7 cellular contexts compared by ENCODE assay signal in genomic region chr10:79202188-79203013, GRCh38.
DNase-seq lines count a peak whose midpoint lies in the region; ATAC-seq and TF ChIP-seq lines count a peak whose summit lies in the region.

No MANE protein-coding gene starts in this region.

- H3K4me3 Mint-ChIP-seq in activated CD8-positive, alpha-beta T cell treated with anti-CD3 and anti-CD28 coated beads, Interleukin-2, amount 10 ng/mL, durations not matched to agents 7 days and 5 days = no peak overlapping the region

- H4K20me1 ChIP-seq in MM.1S (ENCODE audit: insufficient read depth, low read length) = no peaks in the 10 kb centered on the region

- no peaks in the 10 kb centered on the region for H3F3A ChIP-seq in MM.1S (ENCODE audit: insufficient read depth, low read length)

- 49 to 74% (median 61%) methylated on average over 7 to 9 of the region's 9 CpGs for WGBS in heart left ventricle, 4 donors

- no peaks in the 10 kb centered on the region for H3K79me2 ChIP-seq in MM.1S (ENCODE audit: low read length)

- H3K27me3 ChIP-seq in MM.1S (replicated peaks; ENCODE audit: insufficient read depth, low read length) = no peaks in the 10 kb centered on the region
- H3K27me3 ChIP-seq in heart left ventricle = no peaks in the 10 kb centered on the region

- H3K9me2 ChIP-seq in MM.1S (replicated peaks; ENCODE audit: insufficient read depth, low read length) = no peaks in the 10 kb centered on the region

- POLR2A ChIA-PET in activated CD8-positive, alpha-beta T cell treated with anti-CD3 and anti-CD28 coated beads, Interleukin-2, amount 10 ng/mL, durations not matched to agents 7 days and 5 days (lab: Charles Lee) = no interaction called here

- H3K36me3 ChIP-seq in MM.1S (replicated peaks; ENCODE audit: insufficient read depth, low read length) = no peaks in the 10 kb centered on the region
- peaks cover 0 to 67% (median 56%) of the 10 kb centered on the region in 9 donors for H3K36me3 ChIP-seq in heart left ventricle

- H3K4me1 ChIP-seq in MM.1S (ENCODE audit: low read length) (no peaks in the 10 kb centered on the region), heart left ventricle (peaks cover 0 to 38% (median 11%) of the 10 kb centered on the region in 12 donors)

- DNase-seq in MM.1S (peak; percentile 15), heart left ventricle (peak in 3 of 5 donors; percentile 56 to 68 (median 63)), midbrain (lab: John Stamatoyannopoulos, UW) (no peak)
- DNase-seq in activated CD8-positive, alpha-beta T cell treated with anti-CD3 and anti-CD28 coated beads, Interleukin-2, amount 10 ng/mL, durations not matched to agents 7 days and 5 days = peak; percentile 54
- DNase-seq in stimulated activated CD4-positive, alpha-beta T cell treated with anti-CD3 and anti-CD28 coated beads, Interleukin-1b, Interleukin-23, amount 100 ng/mL, for 48 hours = peak; percentile 42

- TF ChIP-seq CTCF in GM12874 (IDR thresholded peaks at IDR 0.05; ENCODE audit: insufficient read depth, low read depth, low read length) (peak; percentile 75), MM.1S (IDR thresholded peaks at IDR 0.05; ENCODE audit: low read length) (peak; percentile 58), heart left ventricle (IDR thresholded peaks at IDR 0.05) (peak; percentile 25 to 58 (median 48))

- no peaks in the 10 kb centered on the region for H3K9me3 Mint-ChIP-seq in activated CD8-positive, alpha-beta T cell treated with anti-CD3 and anti-CD28 coated beads, Interleukin-2, amount 10 ng/mL, durations not matched to agents 7 days and 5 days (ENCODE audit: insufficient read depth)

- no peaks in the 10 kb centered on the region for H3K36me3 Mint-ChIP-seq in activated CD8-positive, alpha-beta T cell treated with anti-CD3 and anti-CD28 coated beads, Interleukin-2, amount 10 ng/mL, durations not matched to agents 7 days and 5 days (ENCODE audit: low read depth)

- intact Hi-C loops in heart left ventricle (cut with DNase I) = loop anchor here in 2 of 10 donors (5.0 to 10.0 kb wide), 2 partner anchors 538 to 1155 kb away; no protein-coding TSS in a partner anchor

- CTCF ChIA-PET in activated CD8-positive, alpha-beta T cell treated with anti-CD3 and anti-CD28 coated beads, Interleukin-2, amount 10 ng/mL, durations not matched to agents 7 days and 5 days (lab: Charles Lee) = interaction anchor here (1.1 to 2.5 kb wide), 5 partner anchors 7 to 1155 kb away, joined by 3 to 16 read pairs (median 5); no protein-coding TSS in a partner anchor

- H3K27ac ChIP-seq in MM.1S (ENCODE audit: low read length) (no peak overlapping the region), heart left ventricle (peak overlapping the region in 4 of 12 donors; percentile 1 to 62 (median 11))

- no peak overlapping the region for H3K27ac Mint-ChIP-seq in activated CD8-positive, alpha-beta T cell treated with anti-CD3 and anti-CD28 coated beads, Interleukin-2, amount 10 ng/mL, durations not matched to agents 7 days and 5 days

- H3K4me2 ChIP-seq in MM.1S (ENCODE audit: low read depth, low read length) = no peak overlapping the region

- H3K9me3 ChIP-seq in MM.1S (replicated peaks; ENCODE audit: insufficient read depth, low read length) (no peaks in the 10 kb centered on the region), heart left ventricle (no peaks in the 10 kb centered on the region)

- H2AFZ ChIP-seq in MM.1S (ENCODE audit: low read length) = no peak overlapping the region

- H3K4me1 Mint-ChIP-seq in activated CD8-positive, alpha-beta T cell treated with anti-CD3 and anti-CD28 coated beads, Interleukin-2, amount 10 ng/mL, durations not matched to agents 7 days and 5 days (ENCODE audit: low read depth) = peaks cover 4% of the 10 kb centered on the region

- peak; percentile 60 for ATAC-seq in activated CD8-positive, alpha-beta T cell treated with anti-CD3 and anti-CD28 coated beads, Interleukin-2, amount 10 ng/mL, durations not matched to agents 7 days and 5 days
- ATAC-seq in heart left ventricle = peak in 3 of 4 donors; percentile 31 to 71 (median 59)
- ATAC-seq in GM21423 (IDR thresholded peaks at IDR 0.05; ENCODE audit: unreplicated experiment) = no peak

- no peak for TF ChIP-seq POLR2A in heart left ventricle (IDR thresholded peaks at IDR 0.05)

- no peak overlapping the region for H3K9ac ChIP-seq in MM.1S (ENCODE audit: low read length)

- H3K27me3 Mint-ChIP-seq in activated CD8-positive, alpha-beta T cell treated with anti-CD3 and anti-CD28 coated beads, Interleukin-2, amount 10 ng/mL, durations not matched to agents 7 days and 5 days (ENCODE audit: low read depth) = no peaks in the 10 kb centered on the region

- H3K4me3 ChIP-seq in MM.1S (ENCODE audit: low read length) (no peak overlapping the region), heart left ventricle (no peak overlapping the region)
